ENCODE assay signal across 8 cellular contexts in genomic region chr7:130941322-130942210, GRCh38.
DNase-seq lines count a peak whose midpoint lies in the region; ATAC-seq and TF ChIP-seq lines count a peak whose summit lies in the region.

No MANE protein-coding gene starts in this region.

- no peak overlapping the region for H3K4me2 ChIP-seq in Karpas-422 (ENCODE audit: low read depth, low read length, poor library complexity, severe bottlenecking)

- H2AFZ ChIP-seq in Karpas-422 (ENCODE audit: low read length) = no peak overlapping the region

- peak; percentile 55 for ATAC-seq in Right ventricle myocardium inferior
- ATAC-seq in GM18520 (IDR thresholded peaks at IDR 0.05; ENCODE audit: unreplicated experiment) = no peak

- no peak overlapping the region for H3K9ac ChIP-seq in Karpas-422 (ENCODE audit: low read length)

- TF ChIP-seq CTCF in WI38 (IDR thresholded peaks at IDR 0.05; ENCODE audit: low read depth, low read length) (no peak), fibroblast of the aortic adventitia (IDR thresholded peaks at IDR 0.05; ENCODE audit: insufficient read depth, low read length) (no peak)

- peaks cover 100% of the 10 kb centered on the region for H3K79me2 ChIP-seq in Karpas-422 (ENCODE audit: low read length)

- intact Hi-C loops in Right ventricle myocardium inferior (cut with DNase I) = no loop called here
- intact Hi-C loops in cardiac septum (cut with DNase I) = no loop called here

- no peak overlapping the region for H3K27ac ChIP-seq in Karpas-422 (ENCODE audit: low read length)

- peak overlapping the region; percentile 53 for H3K4me3 ChIP-seq in WI38 (ENCODE audit: low read depth, low read length)
- peak overlapping the region; percentile 63 for H3K4me3 ChIP-seq in fibroblast of the aortic adventitia (ENCODE audit: low read depth, low read length)
- H3K4me3 ChIP-seq in Karpas-422 (ENCODE audit: low read length) = no peak overlapping the region

- H3K9me3 ChIP-seq in Karpas-422 (ENCODE audit: low read length) = no peaks in the 10 kb centered on the region

- no peaks in the 10 kb centered on the region; the same call in 1 of the 2 replicates for H4K20me1 ChIP-seq in Karpas-422 (ENCODE audit: insufficient read depth, low read depth, low read length)

- peaks cover 82% of the 10 kb centered on the region for H3K36me3 ChIP-seq in Karpas-422 (ENCODE audit: insufficient read depth, low read length)

- peak; percentile 65 for DNase-seq in Right ventricle myocardium inferior (ENCODE audit: missing footprints)
- DNase-seq in cardiac septum (ENCODE audit: low spot score) = no peak
- peak; percentile 56 for DNase-seq in fibroblast of the aortic adventitia (ENCODE audit: low read depth)
- peak; percentile 44 for DNase-seq in retina
- no peak for DNase-seq in Karpas-422
- no peak for DNase-seq in SIG-M5 (lab: John Stamatoyannopoulos, UW)

- no peaks in the 10 kb centered on the region for H3K27me3 ChIP-seq in Karpas-422 (ENCODE audit: low read length)

- peaks cover 72% of the 10 kb centered on the region for H3K4me1 ChIP-seq in Karpas-422 (ENCODE audit: low read length)

- no peaks in the 10 kb centered on the region for H3K9me2 ChIP-seq in Karpas-422 (replicated peaks; ENCODE audit: insufficient read depth, low read length)

Comparison
In these comparisons a context has a peak if more than half of its experiments do, and no peak if none do; other contexts are left out.
1. DNase-seq: peak in Right ventricle myocardium inferior (single experiment), fibroblast of the aortic adventitia (single experiment) and retina (single experiment); none in cardiac septum (single experiment), Karpas-422 (single experiment) and SIG-M5 (single experiment).